ENCODE assay signal across 12 cellular contexts in the genomic region with DNA sequence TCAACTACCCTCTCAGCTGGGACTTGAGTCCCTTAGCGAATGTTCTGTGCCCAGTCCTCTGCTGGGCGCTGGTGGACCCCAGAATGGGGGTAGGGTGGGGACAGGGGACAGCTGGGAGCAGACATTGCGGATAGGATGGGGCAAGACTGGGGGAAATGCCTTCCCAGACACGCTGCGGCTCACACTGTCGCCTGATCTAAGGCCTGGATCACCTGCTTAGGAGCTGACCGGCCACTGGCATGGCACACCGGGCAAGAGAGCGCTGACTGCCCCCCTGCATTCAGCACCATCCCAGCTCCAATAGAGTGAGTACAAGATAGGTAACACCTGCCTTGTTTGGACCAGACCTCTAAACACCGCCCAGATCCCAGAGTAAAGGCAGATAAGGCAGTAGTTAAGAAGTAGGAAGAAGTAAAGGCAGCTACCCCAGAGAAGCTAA. TPM values are rescaled to one million over a fixed set of nuclear protein-coding genes. Genes with fewer than 3 reads are reported as not detected.
DNase-seq lines count a peak whose midpoint lies in the region; ATAC-seq and TF ChIP-seq lines count a peak whose summit lies in the region.
"Had no signal": no experiment of that assay in that cellular context is flagged by ENCODE, and none has a peak within 500 bp of the region (broad histone marks: within the 10 kb centered on the region; RNA-seq: fewer than 3 reads in every experiment).

No MANE protein-coding gene starts in this region.

- no peak for ATAC-seq in activated CD4-positive, alpha-beta T cell treated with anti-CD3 and anti-CD28 coated beads for 36 hours
- ATAC-seq in HG02970 (IDR thresholded peaks at IDR 0.05; ENCODE audit: low FRiP score, unreplicated experiment): no peak
- ATAC-seq: A549 had no signal

- CTCF ChIA-PET in activated CD4-positive, alpha-beta T cell treated with anti-CD3 and anti-CD28 coated beads for 36 hours (lab: Charles Lee): interaction anchor here (0.5 to 2.2 kb wide), 4 partner anchors 11 to 223 kb away, joined by 3 to 7 read pairs (median 4); no protein-coding TSS in a partner anchor

- H3K4me3 Mint-ChIP-seq in activated CD4-positive, alpha-beta T cell treated with anti-CD3 and anti-CD28 coated beads for 36 hours: peak overlapping the region; percentile 23
- H3K4me3 Mint-ChIP-seq in progenitor cell of endocrine pancreas (ENCODE audit: low read depth): peak overlapping the region; percentile 63

- no peak for TF ChIP-seq CTCF in progenitor cell of endocrine pancreas (IDR thresholded peaks at IDR 0.05; ENCODE audit: unreplicated experiment)

- H3K9me3 ChIP-seq in HUES6 (ENCODE audit: control insufficient read depth, insufficient read depth, low read depth, low read length) (no peaks in the 10 kb centered on the region), endocrine pancreas (ENCODE audit: control insufficient read depth, low read length) (no peaks in the 10 kb centered on the region)
- H3K9me3 ChIP-seq: A549 had no signal

- POLR2A ChIA-PET in activated CD4-positive, alpha-beta T cell treated with anti-CD3 and anti-CD28 coated beads for 36 hours (lab: Charles Lee): interaction anchor here (0.5 kb wide), 1 partner anchor 66 kb away, joined by 3 read pairs; no protein-coding TSS in a partner anchor

- H3K9ac ChIP-seq in HUES6 (ENCODE audit: low read length): no peak overlapping the region
- H3K9ac ChIP-seq in endocrine pancreas (ENCODE audit: control insufficient read depth, insufficient read depth, low read length): peak overlapping the region; percentile 43

- intact Hi-C loops in activated CD4-positive, alpha-beta T cell treated with anti-CD3 and anti-CD28 coated beads for 36 hours (cut with DNase I, micrococcal nuclease): loop anchor here in 1 of 2 experiments (5.0 kb wide), 1 partner anchor 283 kb away; no protein-coding TSS in a partner anchor

- H3K27ac ChIP-seq in HUES6 (ENCODE audit: low read depth, low read length): no peak overlapping the region

- DNase-seq in activated CD4-positive, alpha-beta T cell treated with anti-CD3 and anti-CD28 coated beads for 36 hours: no peak
- no peak for DNase-seq in activated CD4-positive, alpha-beta T cell treated with anti-CD3 and anti-CD28 coated beads for 48 hours
- DNase-seq in progenitor cell of endocrine pancreas (ENCODE audit: low spot score, unreplicated experiment) (no peak), A172 (ENCODE audit: low spot score) (no peak), GDM1 (lab: John Stamatoyannopoulos, UW) (no peak)
- DNase-seq: activated effector memory CD4-positive, alpha-beta T cell treated with Interleukin-2 at 50 U/mL for 16 hours; DND-41; kidney glomerular epithelial cell had no signal

- H3K27ac Mint-ChIP-seq in activated CD4-positive, alpha-beta T cell treated with anti-CD3 and anti-CD28 coated beads for 36 hours: no peak overlapping the region
- H3K27ac Mint-ChIP-seq in progenitor cell of endocrine pancreas: no peak overlapping the region

- no peaks in the 10 kb centered on the region for H3K9me3 Mint-ChIP-seq in activated CD4-positive, alpha-beta T cell treated with anti-CD3 and anti-CD28 coated beads for 36 hours (ENCODE audit: low read depth)
- H3K9me3 Mint-ChIP-seq in progenitor cell of endocrine pancreas (ENCODE audit: low read depth): no peaks in the 10 kb centered on the region

- no peaks in the 10 kb centered on the region for H3K36me3 Mint-ChIP-seq in activated CD4-positive, alpha-beta T cell treated with anti-CD3 and anti-CD28 coated beads for 36 hours (ENCODE audit: low read depth)
- H3K36me3 Mint-ChIP-seq in progenitor cell of endocrine pancreas (ENCODE audit: insufficient read depth): no peaks in the 10 kb centered on the region

- peak overlapping the region; percentile 82; the same call in 1 of the 2 replicates for H3K4me3 ChIP-seq in HUES6 (ENCODE audit: low read depth, low read length)
- H3K4me3 ChIP-seq in endocrine pancreas (ENCODE audit: control insufficient read depth, insufficient read depth, low read length): no peak overlapping the region

- H3K4me1 Mint-ChIP-seq in activated CD4-positive, alpha-beta T cell treated with anti-CD3 and anti-CD28 coated beads for 36 hours: peaks cover 8% of the 10 kb centered on the region
- peaks cover 2% of the 10 kb centered on the region for H3K4me1 Mint-ChIP-seq in progenitor cell of endocrine pancreas (ENCODE audit: low read depth)

- H3K4me1 ChIP-seq in HUES6 (ENCODE audit: control insufficient read depth, insufficient read depth, low read length) (peaks cover 11% of the 10 kb centered on the region), endocrine pancreas (ENCODE audit: control insufficient read depth, insufficient read depth, low read length) (no peaks in the 10 kb centered on the region)

- peaks cover 56% of the 10 kb centered on the region for H3K27me3 ChIP-seq in HUES6 (ENCODE audit: control insufficient read depth, insufficient read depth, low read length)
- no peaks in the 10 kb centered on the region for H3K27me3 ChIP-seq in endocrine pancreas (ENCODE audit: control insufficient read depth, insufficient read depth, low read length)

- peaks cover 6% of the 10 kb centered on the region for H3K27me3 Mint-ChIP-seq in activated CD4-positive, alpha-beta T cell treated with anti-CD3 and anti-CD28 coated beads for 36 hours
- H3K27me3 Mint-ChIP-seq in progenitor cell of endocrine pancreas: peaks cover 44% of the 10 kb centered on the region

- no peaks in the 10 kb centered on the region for H3K36me3 ChIP-seq in HUES6 (ENCODE audit: control insufficient read depth, insufficient read depth, low read length)
- no peaks in the 10 kb centered on the region for H3K36me3 ChIP-seq in endocrine pancreas (ENCODE audit: control insufficient read depth, insufficient read depth, low read length)

RNA-seq across cellular contexts. Expression of a gene that starts 1.4 kb away (rescaled TPM):
- 1 to 10 TPM; 1.3 to 2.1 TPM for total RNA-seq in activated CD4-positive, alpha-beta T cell treated with anti-CD3 and anti-CD28 coated beads for 36 hours
- 95.3 and 101 TPM in 2 replicates for total RNA-seq in progenitor cell of endocrine pancreas
- total RNA-seq in A172 (2014; rRNA removed; shearing (Covaris generic)): 9.3 and 22.7 TPM in 2 replicates

RNA-seq across cellular contexts. Expression of a gene that starts 5.7 kb away (rescaled TPM):
- total RNA-seq in activated CD4-positive, alpha-beta T cell treated with anti-CD3 and anti-CD28 coated beads for 36 hours: 10 to 100 TPM; 20.3 to 22.8 TPM
- total RNA-seq in progenitor cell of endocrine pancreas: 19.9 and 21.8 TPM in 2 replicates
- 29.6 and 36.3 TPM in 2 replicates for total RNA-seq in A172 (2014; rRNA removed; shearing (Covaris generic))
